28 cellular contexts compared by ENCODE assay signal in the genomic region with DNA sequence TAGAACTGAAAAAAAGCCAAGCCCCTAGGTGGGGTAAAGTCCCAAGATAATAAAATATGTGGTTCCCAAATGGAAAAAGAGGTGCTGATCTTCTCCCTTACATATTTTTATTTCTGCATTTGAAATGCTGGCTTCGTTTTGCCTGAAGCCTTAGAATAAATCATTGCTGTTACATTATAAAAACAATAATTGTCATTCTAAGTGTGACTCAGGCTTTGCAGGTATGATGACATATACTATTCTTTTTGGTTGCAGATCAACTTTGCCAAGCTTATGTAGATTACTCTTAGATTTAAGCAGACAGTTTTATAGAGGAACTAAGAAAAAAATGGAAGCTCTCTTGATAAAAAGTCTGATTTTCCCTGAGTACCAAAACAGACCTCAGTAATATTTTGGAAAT. TPM values are rescaled to one million over a fixed set of nuclear protein-coding genes. Genes with fewer than 3 reads are reported as not detected.
DNase-seq lines count a peak whose midpoint lies in the region; ATAC-seq and TF ChIP-seq lines count a peak whose summit lies in the region.
"Had no signal": no experiment of that assay in that cellular context is flagged by ENCODE, and none has a peak within 500 bp of the region (broad histone marks: within the 10 kb centered on the region; RNA-seq: fewer than 3 reads in every experiment).

No MANE protein-coding gene starts in this region.

- peaks cover 30% of the 10 kb centered on the region for H3K4me1 ChIP-seq in Loucy (ENCODE audit: insufficient read depth, low read length, poor library complexity, severe bottlenecking)
- peaks cover 22 to 39% of the 10 kb centered on the region in 2 donors for H3K4me1 ChIP-seq in thoracic aorta (ENCODE audit: control insufficient read depth in 1 of 2, low read depth in 2 of 2)

- H3K9ac ChIP-seq in Loucy (ENCODE audit: low read depth, low read length, poor library complexity, severe bottlenecking), result peak overlapping the region; percentile 53

- DNase-seq in activated naive CD4-positive, alpha-beta T cell (lab: John Stamatoyannopoulos, UW), result no peak
- DNase-seq in epithelial cell of prostate (ENCODE audit: low read depth, low spot score) (no peak), thoracic aorta (ENCODE audit: low spot score) (no peak), NCI-H2107 (lab: John Stamatoyannopoulos, UW) (no peak), HT-29 (ENCODE audit: low spot score) (no peak)
- DNase-seq: activated CD8-positive, alpha-beta memory T cell treated with anti-CD3 and anti-CD28 coated beads for 24 hours; activated T-cell treated with anti-CD3 and anti-CD28 coated beads, Interleukin-2, amount 50 U/mL, for 1 hour; amygdala; DMS53; effector memory CD4-positive, alpha-beta T cell; GF-D8; H7; hypothalamus; KG1; left ventricle myocardium superior; midbrain; naive thymus-derived CD4-positive, alpha-beta T cell; nucleus accumbens; stimulated activated naive CD8-positive, alpha-beta T cell treated with anti-CD3 and anti-CD28 coated beads, Interleukin-15, amount 100 ng/mL, for 72 hours; T-helper 17 cell; transverse colon had no signal

- H3K4me1 Mint-ChIP-seq in activated naive CD4-positive, alpha-beta T cell treated with anti-CD3 and anti-CD28 coated beads, Interleukin-2, amount 50 U/mL, for 24 hours, result peaks cover 24% of the 10 kb centered on the region

- H3K9me3 ChIP-seq in Loucy (ENCODE audit: insufficient read depth, low read depth, low read length) (no peaks in the 10 kb centered on the region), thoracic aorta (no peaks in the 10 kb centered on the region)
- H3K9me3 ChIP-seq: esophagus muscularis mucosa, gastroesophageal sphincter, transverse colon had no signal

- H3K9me2 ChIP-seq in Loucy (replicated peaks; ENCODE audit: low read depth, low read length), result no peaks in the 10 kb centered on the region

- H2AFZ ChIP-seq in Loucy (ENCODE audit: low read length), result no peak overlapping the region

- H3F3A ChIP-seq in Loucy (ENCODE audit: low read depth), result no peaks in the 10 kb centered on the region

- H3K79me2 ChIP-seq in Loucy (ENCODE audit: insufficient read depth, low read length), result peaks cover 38% of the 10 kb centered on the region

- H3K4me3 ChIP-seq in Loucy (ENCODE audit: low read length, poor library complexity, severe bottlenecking) (no peak overlapping the region), thoracic aorta (no peak overlapping the region)
- H3K4me3 ChIP-seq: coronary artery, esophagus muscularis mucosa, gastroesophageal sphincter, transverse colon had no signal

- ATAC-seq in thoracic aorta (ENCODE audit: insufficient number of reproducible peaks, low FRiP score, low read depth), result no peak
- no peak for ATAC-seq in GM21619 (IDR thresholded peaks at IDR 0.05; ENCODE audit: unreplicated experiment)
- ATAC-seq: gastroesophageal sphincter; left ventricle myocardium superior; naive thymus-derived CD4-positive, alpha-beta T cell; SK-N-SH treated with all-trans-retinoic acid at 6 μM for 48 hours; stimulated activated naive CD8-positive, alpha-beta T cell treated with anti-CD3 and anti-CD28 coated beads, Interleukin-15, amount 100 ng/mL, for 72 hours; T-helper 17 cell had no signal

- no peaks in the 10 kb centered on the region for H3K27me3 ChIP-seq in Loucy (ENCODE audit: insufficient read depth, low read length, poor library complexity, severe bottlenecking)
- no peaks in the 10 kb centered on the region for H3K27me3 ChIP-seq in thoracic aorta (replicated peaks; ENCODE audit: insufficient read depth)
- H3K27me3 ChIP-seq: esophagus muscularis mucosa, gastroesophageal sphincter, transverse colon had no signal

- H3K9me3 Mint-ChIP-seq in activated naive CD4-positive, alpha-beta T cell treated with anti-CD3 and anti-CD28 coated beads, Interleukin-2, amount 50 U/mL, for 24 hours, result no peaks in the 10 kb centered on the region
- H3K9me3 Mint-ChIP-seq: stimulated activated naive CD8-positive, alpha-beta T cell treated with anti-CD3 and anti-CD28 coated beads, Interleukin-15, amount 100 ng/mL, for 72 hours had no signal

- H3K27me3 Mint-ChIP-seq in activated naive CD4-positive, alpha-beta T cell treated with anti-CD3 and anti-CD28 coated beads, Interleukin-2, amount 50 U/mL, for 24 hours, result no peaks in the 10 kb centered on the region
- H3K27me3 Mint-ChIP-seq: naive thymus-derived CD4-positive, alpha-beta T cell; stimulated activated naive CD8-positive, alpha-beta T cell treated with anti-CD3 and anti-CD28 coated beads, Interleukin-15, amount 100 ng/mL, for 72 hours; T-helper 17 cell had no signal

- H3K27ac Mint-ChIP-seq in activated naive CD4-positive, alpha-beta T cell treated with anti-CD3 and anti-CD28 coated beads, Interleukin-2, amount 50 U/mL, for 24 hours, result peak overlapping the region; percentile 18
- H3K27ac Mint-ChIP-seq: stimulated activated naive CD8-positive, alpha-beta T cell treated with anti-CD3 and anti-CD28 coated beads, Interleukin-15, amount 100 ng/mL, for 72 hours; T-helper 17 cell had no signal

- peaks cover 2% of the 10 kb centered on the region for H4K20me1 ChIP-seq in Loucy (ENCODE audit: insufficient read depth, low read length, poor library complexity, severe bottlenecking)

- H3K36me3 Mint-ChIP-seq in activated naive CD4-positive, alpha-beta T cell treated with anti-CD3 and anti-CD28 coated beads, Interleukin-2, amount 50 U/mL, for 24 hours, result peaks cover 16% of the 10 kb centered on the region

- H3K27ac ChIP-seq in epithelial cell of prostate (peak overlapping the region; percentile 2), thoracic aorta (peak overlapping the region; percentile 75 to 76)
- H3K27ac ChIP-seq: esophagus muscularis mucosa, gastroesophageal sphincter had no signal

- H3K4me3 Mint-ChIP-seq in activated naive CD4-positive, alpha-beta T cell treated with anti-CD3 and anti-CD28 coated beads, Interleukin-2, amount 50 U/mL, for 24 hours, result no peak overlapping the region
- H3K4me3 Mint-ChIP-seq: naive thymus-derived CD4-positive, alpha-beta T cell; stimulated activated naive CD8-positive, alpha-beta T cell treated with anti-CD3 and anti-CD28 coated beads, Interleukin-15, amount 100 ng/mL, for 72 hours; T-helper 17 cell had no signal

- no peak for TF ChIP-seq CTCF in Loucy (conservative IDR thresholded peaks at IDR 0.05; ENCODE audit: low read length)
- TF ChIP-seq CTCF in thoracic aorta (IDR thresholded peaks at IDR 0.05), result no peak

- H3K4me2 ChIP-seq in Loucy (ENCODE audit: low read depth, low read length, poor library complexity, severe bottlenecking), result peak overlapping the region; percentile 15

- H3K36me3 ChIP-seq in Loucy (ENCODE audit: insufficient read depth, low read length), result peaks cover 25% of the 10 kb centered on the region
- peaks cover 26% of the 10 kb centered on the region for H3K36me3 ChIP-seq in thoracic aorta

RNA-seq across cellular contexts. Expression of gene IDH3A, which starts 7.5 kb away (rescaled TPM):
- 100 to 1,000 TPM in 1 of 2 donors, 10 to 100 TPM in 1; 50.9 to 138 TPM for total RNA-seq in thoracic aorta
- 34.4 and 35.8 TPM in 2 replicates for total RNA-seq in HT-29 (2014; rRNA removed; shearing (Covaris generic))

RNA-seq across cellular contexts. Expression of gene CIB2, which starts 25.4 kb away (rescaled TPM):
- total RNA-seq in thoracic aorta, result 1 to 10 TPM; 1.2 to 7.9 TPM
- total RNA-seq in HT-29 (2014; rRNA removed; shearing (Covaris generic)), result 0.44 and 0.74 TPM in 2 replicates
